11 cellular contexts compared by ENCODE assay signal in genomic region chr11:122235615-122236014, GRCh38.
DNase-seq lines count a peak whose midpoint lies in the region; ATAC-seq, FAIRE-seq and TF ChIP-seq lines count a peak whose summit lies in the region.
"Had no signal": no experiment of that assay in that cellular context is flagged by ENCODE, and none has a peak within 500 bp of the region (broad histone marks: within the 10 kb centered on the region; RNA-seq: fewer than 3 reads in every experiment).

No MANE protein-coding gene starts in this region.

- DNase-seq in A172 (ENCODE audit: low spot score) (peak; percentile 77), H4 (ENCODE audit: low spot score) (peak; percentile 95), amniotic stem cell (lab: John Stamatoyannopoulos, UW) (peak; percentile 43), hepatic stellate cell (ENCODE audit: low spot score) (peak; percentile 55), urothelium cell line (ENCODE audit: low spot score) (no peak), Peyer's patch (no peak)
- DNase-seq: activated CD8-positive, alpha-beta memory T cell treated with anti-CD3 and anti-CD28 coated beads, Interleukin-2, amount 50 U/mL, for 48 hours; left cardiac atrium; NCI-H146 had no signal

- TF ChIP-seq CTCF in Peyer's patch (IDR thresholded peaks at IDR 0.05), result no peak

- H3K9me3 ChIP-seq in Peyer's patch, result no peaks in the 10 kb centered on the region

- ATAC-seq in HG02852 (IDR thresholded peaks at IDR 0.05; ENCODE audit: unreplicated experiment) (no peak), GM18511 (IDR thresholded peaks at IDR 0.05; ENCODE audit: unreplicated experiment) (no peak)

- TF ChIP-seq POLR2A in Peyer's patch (IDR thresholded peaks at IDR 0.05), result no peak

- H3K27me3 ChIP-seq in Peyer's patch, result no peaks in the 10 kb centered on the region

- H3K4me1 ChIP-seq in Peyer's patch, result no peaks in the 10 kb centered on the region

- H3K36me3 ChIP-seq in Peyer's patch, result no peaks in the 10 kb centered on the region

- FAIRE-seq in urothelium cell line (lab: Jason Lieb, UNC), result no peak

- no peak overlapping the region for H3K27ac ChIP-seq in Peyer's patch

- no peak overlapping the region for H3K4me3 ChIP-seq in Peyer's patch

Comparison
In these comparisons a context has a peak if more than half of its experiments do, and no peak if none do; other contexts are left out.
1. DNase-seq: peak in A172 (single experiment), H4 (single experiment), amniotic stem cell (single experiment) and hepatic stellate cell (single experiment); none in urothelium cell line (single experiment) and Peyer's patch (0 of 3).